ENCODE assay signal across 8 cellular contexts in genomic region chr6:52551483-52552277, GRCh38. TPM values are rescaled to one million over a fixed set of nuclear protein-coding genes. Genes with fewer than 3 reads are reported as not detected.
A peak's percentile ranks its signal among the peaks of the same experiment; 100 is the strongest.
DNase-seq lines count a peak whose midpoint lies in the region; ATAC-seq and TF ChIP-seq lines count a peak whose summit lies in the region.

No MANE protein-coding gene starts in this region.

- in situ Hi-C loops in astrocyte of the spinal cord (cut with HindIII; ENCODE audit: low sequenced_read_pairs), result no loop called here

- H3K4me1 Mint-ChIP-seq in activated CD8-positive, alpha-beta T cell treated with anti-CD3 and anti-CD28 coated beads, Interleukin-2, amount 10 ng/mL, durations not matched to agents 7 days and 5 days (ENCODE audit: low read depth), result no peaks in the 10 kb centered on the region

- no peaks in the 10 kb centered on the region for H3K27me3 ChIP-seq in subcutaneous abdominal adipose tissue (ENCODE audit: control insufficient read depth in 5 of 5, insufficient read depth in 4 of 5, low read length in 5 of 5)

- peak; percentile 87 for DNase-seq in COR-L47 (lab: John Stamatoyannopoulos, UW)
- peak; percentile 99 for DNase-seq in NCI-H2029 treated with DMSO at 0.1 percent for 48 hours (lab: John Stamatoyannopoulos, UW)
- peak; percentile 89 for DNase-seq in astrocyte of the spinal cord (ENCODE audit: low read depth, low spot score)
- DNase-seq in iPS-NIHi7 (ENCODE audit: extremely low spot score), result peak; percentile 58
- DNase-seq in activated CD8-positive, alpha-beta T cell treated with anti-CD3 and anti-CD28 coated beads, Interleukin-2, amount 10 ng/mL, durations not matched to agents 7 days and 5 days, result no peak
- DNase-seq in amniotic stem cell (lab: John Stamatoyannopoulos, UW), result no peak

- no peaks in the 10 kb centered on the region for H3K9me3 ChIP-seq in subcutaneous abdominal adipose tissue (ENCODE audit: control insufficient read depth in 5 of 5, low read length in 5 of 5)

- POLR2A ChIA-PET in activated CD8-positive, alpha-beta T cell treated with anti-CD3 and anti-CD28 coated beads, Interleukin-2, amount 10 ng/mL, durations not matched to agents 7 days and 5 days (lab: Charles Lee), result no interaction called here

- H3K4me3 Mint-ChIP-seq in activated CD8-positive, alpha-beta T cell treated with anti-CD3 and anti-CD28 coated beads, Interleukin-2, amount 10 ng/mL, durations not matched to agents 7 days and 5 days, result no peak overlapping the region

- peak overlapping the region; percentile 55 for H3K27ac ChIP-seq in subcutaneous abdominal adipose tissue (ENCODE audit: low read depth, low read length)

- peak; percentile 3 for TF ChIP-seq CTCF in astrocyte of the spinal cord (IDR thresholded peaks at IDR 0.05; ENCODE audit: low read depth, low read length)

- H3K9me3 Mint-ChIP-seq in activated CD8-positive, alpha-beta T cell treated with anti-CD3 and anti-CD28 coated beads, Interleukin-2, amount 10 ng/mL, durations not matched to agents 7 days and 5 days (ENCODE audit: insufficient read depth), result no peaks in the 10 kb centered on the region

- CTCF ChIA-PET in activated CD8-positive, alpha-beta T cell treated with anti-CD3 and anti-CD28 coated beads, Interleukin-2, amount 10 ng/mL, durations not matched to agents 7 days and 5 days (lab: Charles Lee), result interaction anchor here (0.9 kb wide), 1 partner anchor 7 kb away, joined by 3 read pairs; no protein-coding TSS in a partner anchor

- H3K36me3 Mint-ChIP-seq in activated CD8-positive, alpha-beta T cell treated with anti-CD3 and anti-CD28 coated beads, Interleukin-2, amount 10 ng/mL, durations not matched to agents 7 days and 5 days (ENCODE audit: low read depth), result no peaks in the 10 kb centered on the region

- ATAC-seq in activated CD8-positive, alpha-beta T cell treated with anti-CD3 and anti-CD28 coated beads, Interleukin-2, amount 10 ng/mL, durations not matched to agents 7 days and 5 days, result no peak
- ATAC-seq in GM18502 (IDR thresholded peaks at IDR 0.05; ENCODE audit: poor library complexity, unreplicated experiment), result no peak

- H3K9ac ChIP-seq in subcutaneous abdominal adipose tissue (ENCODE audit: low read length in 5 of 5), result no peak overlapping the region

- no peaks in the 10 kb centered on the region for H3K36me3 ChIP-seq in subcutaneous abdominal adipose tissue (ENCODE audit: control insufficient read depth in 5 of 5, insufficient read depth in 5 of 5, low read length in 5 of 5)

- no peak overlapping the region for H3K27ac Mint-ChIP-seq in activated CD8-positive, alpha-beta T cell treated with anti-CD3 and anti-CD28 coated beads, Interleukin-2, amount 10 ng/mL, durations not matched to agents 7 days and 5 days

- peaks cover 2% of the 10 kb centered on the region for H3K27me3 Mint-ChIP-seq in activated CD8-positive, alpha-beta T cell treated with anti-CD3 and anti-CD28 coated beads, Interleukin-2, amount 10 ng/mL, durations not matched to agents 7 days and 5 days (ENCODE audit: low read depth)

- H3K4me1 ChIP-seq in subcutaneous abdominal adipose tissue (ENCODE audit: control insufficient read depth in 5 of 5, insufficient read depth in 5 of 5, low read length in 5 of 5), result peaks cover 8 to 56% (median 44%) of the 10 kb centered on the region in 5 donors

- H3K4me3 ChIP-seq in astrocyte of the spinal cord (ENCODE audit: low read depth, low read length), result no peak overlapping the region
- peak overlapping the region in 3 of 5 donors; percentile 16 to 28 (median 22) for H3K4me3 ChIP-seq in subcutaneous abdominal adipose tissue (ENCODE audit: low read depth in 1 of 5, low read length in 5 of 5)

RNA-seq across cellular contexts. Expression of gene TRAM2, which starts 25.2 kb away (rescaled TPM):
- 1 to 10 TPM; 1.4 TPM for total RNA-seq in activated CD8-positive, alpha-beta T cell treated with anti-CD3 and anti-CD28 coated beads, Interleukin-2, amount 10 ng/mL, durations not matched to agents 7 days and 5 days

Comparison
In these comparisons a context has a peak if more than half of its experiments do, and no peak if none do; other contexts are left out.
1. DNase-seq: peak in COR-L47 (single experiment), NCI-H2029 treated with DMSO at 0.1 percent for 48 hours (single experiment), astrocyte of the spinal cord (single experiment) and iPS-NIHi7 (single experiment); none in activated CD8-positive, alpha-beta T cell treated with anti-CD3 and anti-CD28 coated beads, Interleukin-2, amount 10 ng/mL, durations not matched to agents 7 days and 5 days (single experiment) and amniotic stem cell (single experiment).